ENCODE assay signal across 16 cellular contexts in the genomic region with DNA sequence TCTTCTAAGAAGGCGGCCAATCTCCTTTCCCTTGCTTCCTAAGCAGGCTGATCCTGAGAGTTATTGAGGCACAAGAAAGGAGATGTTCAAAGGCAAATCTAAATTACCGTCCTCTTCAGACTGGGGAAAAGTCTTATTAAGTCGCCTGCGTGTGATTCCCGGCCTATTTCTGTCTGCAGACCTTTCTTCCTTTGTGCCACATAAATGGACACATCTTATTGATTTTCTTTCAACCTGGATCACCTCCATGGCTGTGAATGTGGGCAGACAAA.
"Had no signal": no experiment of that assay in that cellular context is flagged by ENCODE, and none has a peak within 500 bp of the region (broad histone marks: within the 10 kb centered on the region; RNA-seq: fewer than 3 reads in every experiment).

No MANE protein-coding gene starts in this region.

- H3K36me3 ChIP-seq: heart left ventricle, ovary, uterus had no signal

- FAIRE-seq: small intestine had no signal

- H3K27me3 ChIP-seq: heart left ventricle, ovary, uterus had no signal

- DNase-seq: cortex of kidney; dorsolateral prefrontal cortex; effector CD8-positive, alpha-beta T cell; foreskin melanocyte; heart left ventricle; hippocampal formation; left colon; left ventricle myocardium superior; naive B cell; ovary; right cardiac atrium; small intestine; stimulated activated CD4-positive, alpha-beta T cell treated with anti-CD3 and anti-CD28 coated beads, Interleukin-12 subunit alpha, Interleukin-12 subunit beta, amount 100 ng/mL, for 4 hours; stimulated activated naive CD4-positive, alpha-beta T cell treated with Interleukin-2 at 50 U/mL for 16 hours; uterus had no signal

- H3K4me1 ChIP-seq: heart left ventricle, uterus had no signal

- H3K9me3 ChIP-seq: heart left ventricle, ovary, uterus had no signal

- H3K4me3 ChIP-seq: dorsolateral prefrontal cortex, heart left ventricle, lung, ovary, uterus had no signal

- H3K27ac ChIP-seq: dorsolateral prefrontal cortex, heart left ventricle, ovary, uterus had no signal
